Comparison of ENCODE assay signal across 19 cellular contexts in genomic region chr5:108206707-108207106, GRCh38.
DNase-seq lines count a peak whose midpoint lies in the region; ATAC-seq, FAIRE-seq and TF ChIP-seq lines count a peak whose summit lies in the region.
"Had no signal": no experiment of that assay in that cellular context is flagged by ENCODE, and none has a peak within 500 bp of the region (broad histone marks: within the 10 kb centered on the region; RNA-seq: fewer than 3 reads in every experiment).

No MANE protein-coding gene starts in this region.

- no peaks in the 10 kb centered on the region for H3K9me3 Mint-ChIP-seq in WTC11
- H3K9me3 Mint-ChIP-seq in stimulated activated effector memory CD8-positive, alpha-beta T cell treated with anti-CD3 and anti-CD28 coated beads, Interleukin-12 subunit alpha, Interleukin-12 subunit beta, amount 100 ng/mL, for 72 hours, result no peaks in the 10 kb centered on the region
- H3K9me3 Mint-ChIP-seq in T-helper 2 cell treated with Interferon-gamma antibody and Interleukin-4, amounts not matched to agents 5 μg/mL and 100 μg/mL, for 36 hours, result no peaks in the 10 kb centered on the region
- H3K9me3 Mint-ChIP-seq: CD4-positive, CD25-positive, alpha-beta regulatory T cell; CD8-positive, alpha-beta T cell; GM23338; H9 had no signal

- no peaks in the 10 kb centered on the region for H3K27me3 Mint-ChIP-seq in WTC11 (ENCODE audit: low read depth)
- H3K27me3 Mint-ChIP-seq in T-helper 2 cell treated with Interferon-gamma antibody and Interleukin-4, amounts not matched to agents 5 μg/mL and 100 μg/mL, for 36 hours (ENCODE audit: low read depth), result no peaks in the 10 kb centered on the region
- H3K27me3 Mint-ChIP-seq in T-helper 17 cell, result no peaks in the 10 kb centered on the region
- H3K27me3 Mint-ChIP-seq: B cell; CD4-positive, CD25-positive, alpha-beta regulatory T cell had no signal

- TF ChIP-seq CTCF in WTC11 (IDR thresholded peaks at IDR 0.05), result no peak

- H3K4me1 Mint-ChIP-seq in WTC11 (no peaks in the 10 kb centered on the region), T-helper 17 cell (peaks cover 9% of the 10 kb centered on the region)
- H3K4me1 Mint-ChIP-seq in stimulated activated effector memory CD8-positive, alpha-beta T cell treated with anti-CD3 and anti-CD28 coated beads, Interleukin-12 subunit alpha, Interleukin-12 subunit beta, amount 100 ng/mL, for 72 hours, result no peaks in the 10 kb centered on the region
- no peaks in the 10 kb centered on the region for H3K4me1 Mint-ChIP-seq in T-helper 2 cell treated with Interferon-gamma antibody and Interleukin-4, amounts not matched to agents 5 μg/mL and 100 μg/mL, for 36 hours (ENCODE audit: low read depth)

- H3K27ac Mint-ChIP-seq in WTC11 (peak overlapping the region; percentile 63; the same call in 1 of the 2 replicates), T-helper 17 cell (no peak overlapping the region)
- no peak overlapping the region for H3K27ac Mint-ChIP-seq in stimulated activated effector memory CD8-positive, alpha-beta T cell treated with anti-CD3 and anti-CD28 coated beads, Interleukin-12 subunit alpha, Interleukin-12 subunit beta, amount 100 ng/mL, for 72 hours
- no peak overlapping the region for H3K27ac Mint-ChIP-seq in T-helper 2 cell treated with Interferon-gamma antibody and Interleukin-4, amounts not matched to agents 5 μg/mL and 100 μg/mL, for 36 hours
- H3K27ac Mint-ChIP-seq: B cell; CD4-positive, CD25-positive, alpha-beta regulatory T cell; CD8-positive, alpha-beta T cell; GM23338; H9 had no signal

- CTCF ChIA-PET in WTC11 (lab: Charles Lee), result no interaction called here

- ATAC-seq in HG02885 (IDR thresholded peaks at IDR 0.05; ENCODE audit: poor library complexity, unreplicated experiment) (peak; percentile 82), WTC11 (no peak), T-helper 17 cell (no peak)
- ATAC-seq in stimulated activated effector memory CD8-positive, alpha-beta T cell treated with anti-CD3 and anti-CD28 coated beads, Interleukin-12 subunit alpha, Interleukin-12 subunit beta, amount 100 ng/mL, for 72 hours, result peak; percentile 39
- ATAC-seq: CD8-positive, alpha-beta T cell; GM23338; HCT116 had no signal

- FAIRE-seq in GM18507 (lab: Jason Lieb, UNC), result peak; percentile 18
- FAIRE-seq: A204.1, G401.6 had no signal

- POLR2A ChIA-PET in WTC11 (lab: Charles Lee), result no interaction called here

- H3K9me3 ChIP-seq in T-helper 17 cell (ENCODE audit: control insufficient read depth, low read length, poor library complexity, severe bottlenecking), result no peaks in the 10 kb centered on the region
- H3K9me3 ChIP-seq: BLaER1, Caco-2 had no signal

- DNase-seq in GM18507 (ENCODE audit: extremely low spot score, insufficient read length, low read depth) (no peak), WTC11 (ENCODE audit: low spot score) (no peak), T-helper 17 cell (no peak), ureter (ENCODE audit: low spot score) (no peak)
- no peak for DNase-seq in stimulated activated effector memory CD8-positive, alpha-beta T cell treated with anti-CD3 and anti-CD28 coated beads, Interleukin-12 subunit alpha, Interleukin-12 subunit beta, amount 100 ng/mL, for 72 hours (ENCODE audit: low spot score in 2 of 2)
- DNase-seq in T-helper 2 cell treated with Interferon-gamma antibody and Interleukin-4, amounts not matched to agents 5 μg/mL and 100 μg/mL, for 36 hours (ENCODE audit: low spot score), result no peak
- DNase-seq: Caco-2; CD4-positive, CD25-positive, alpha-beta regulatory T cell; CD8-positive, alpha-beta T cell; DMS153; DND-41; H9 had no signal

- no peak overlapping the region for H3K4me3 Mint-ChIP-seq in WTC11
- no peak overlapping the region for H3K4me3 Mint-ChIP-seq in stimulated activated effector memory CD8-positive, alpha-beta T cell treated with anti-CD3 and anti-CD28 coated beads, Interleukin-12 subunit alpha, Interleukin-12 subunit beta, amount 100 ng/mL, for 72 hours
- H3K4me3 Mint-ChIP-seq in T-helper 2 cell treated with Interferon-gamma antibody and Interleukin-4, amounts not matched to agents 5 μg/mL and 100 μg/mL, for 36 hours, result no peak overlapping the region
- H3K4me3 Mint-ChIP-seq in T-helper 17 cell, result no peak overlapping the region
- H3K4me3 Mint-ChIP-seq: B cell; CD4-positive, CD25-positive, alpha-beta regulatory T cell; CD8-positive, alpha-beta T cell; GM23338; H9 had no signal

- H3K36me3 Mint-ChIP-seq in WTC11, result no peaks in the 10 kb centered on the region
- no peaks in the 10 kb centered on the region for H3K36me3 Mint-ChIP-seq in stimulated activated effector memory CD8-positive, alpha-beta T cell treated with anti-CD3 and anti-CD28 coated beads, Interleukin-12 subunit alpha, Interleukin-12 subunit beta, amount 100 ng/mL, for 72 hours
- H3K36me3 Mint-ChIP-seq in T-helper 2 cell treated with Interferon-gamma antibody and Interleukin-4, amounts not matched to agents 5 μg/mL and 100 μg/mL, for 36 hours (ENCODE audit: low read depth), result no peaks in the 10 kb centered on the region
- no peaks in the 10 kb centered on the region for H3K36me3 Mint-ChIP-seq in T-helper 17 cell (ENCODE audit: low read depth)
- H3K36me3 Mint-ChIP-seq: CD4-positive, CD25-positive, alpha-beta regulatory T cell; CD8-positive, alpha-beta T cell had no signal

TF ChIP-seq in WTC11, 78 proteins besides CTCF, POLR2A, EP300 and RAD21 (continues in another document):
- TF ChIP-seq ZNF416 (CRISPR knock-in tag; IDR thresholded peaks at IDR 0.05) (no peak), ATF2 (CRISPR knock-in tag; IDR thresholded peaks at IDR 0.05; ENCODE audit: borderline replicate concordance, low read depth) (no peak), CREB1 (CRISPR knock-in tag; IDR thresholded peaks at IDR 0.05) (no peak), E2F1 (CRISPR knock-in tag; IDR thresholded peaks at IDR 0.05) (no peak), IRF1 (CRISPR knock-in tag; IDR thresholded peaks at IDR 0.05) (no peak), E2F5 (CRISPR knock-in tag; IDR thresholded peaks at IDR 0.05) (no peak), ZNF219 (CRISPR knock-in tag; IDR thresholded peaks at IDR 0.05; ENCODE audit: borderline replicate concordance) (no peak), ATF1 (CRISPR knock-in tag; IDR thresholded peaks at IDR 0.05) (no peak), PRDM15 (CRISPR knock-in tag; IDR thresholded peaks at IDR 0.05) (no peak)

Comparison
In these comparisons a context has a peak if more than half of its experiments do, and no peak if none do; other contexts are left out.
1. ATAC-seq: peak in HG02885 (single experiment) and stimulated activated effector memory CD8-positive, alpha-beta T cell treated with anti-CD3 and anti-CD28 coated beads, Interleukin-12 subunit alpha, Interleukin-12 subunit beta, amount 100 ng/mL, for 72 hours (single experiment); none in WTC11 (single experiment) and T-helper 17 cell (single experiment).